Comparison of ENCODE assay signal across 3 cellular contexts in the genomic region with DNA sequence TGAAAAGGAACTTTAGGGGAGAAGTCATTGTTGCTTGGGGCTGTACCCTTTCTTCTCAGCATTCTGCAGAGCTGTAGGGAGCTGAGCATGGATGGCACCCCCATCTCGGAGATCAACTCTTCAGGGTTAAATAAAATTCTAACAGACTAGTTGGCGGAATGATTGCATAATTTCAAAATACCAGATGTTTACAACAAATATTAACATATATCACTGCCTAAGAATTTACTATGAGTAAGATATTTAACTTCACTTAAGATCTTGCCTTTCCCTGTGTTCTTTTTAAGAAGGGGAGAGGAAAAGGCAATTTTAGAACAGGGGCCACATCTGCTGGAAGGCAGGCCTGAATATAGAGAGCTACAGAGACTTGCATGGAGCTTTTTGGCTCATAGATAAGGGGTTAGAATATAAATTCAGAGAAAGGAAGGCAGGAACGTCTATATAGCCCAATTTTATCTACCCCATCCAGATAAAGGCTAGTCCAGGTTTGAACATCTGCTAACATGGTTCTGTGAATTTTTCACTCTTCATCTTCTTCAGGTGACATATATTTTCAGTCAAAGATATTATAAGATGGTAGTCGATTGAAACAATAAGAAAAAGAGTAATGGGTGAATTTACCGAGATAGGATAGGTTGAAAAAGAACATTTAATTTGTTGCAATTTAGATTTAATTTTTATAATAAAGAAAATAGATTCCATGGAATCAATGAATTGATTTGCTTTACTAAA.
TF ChIP-seq lines count a peak whose summit lies in the region.

A gene with protein sequence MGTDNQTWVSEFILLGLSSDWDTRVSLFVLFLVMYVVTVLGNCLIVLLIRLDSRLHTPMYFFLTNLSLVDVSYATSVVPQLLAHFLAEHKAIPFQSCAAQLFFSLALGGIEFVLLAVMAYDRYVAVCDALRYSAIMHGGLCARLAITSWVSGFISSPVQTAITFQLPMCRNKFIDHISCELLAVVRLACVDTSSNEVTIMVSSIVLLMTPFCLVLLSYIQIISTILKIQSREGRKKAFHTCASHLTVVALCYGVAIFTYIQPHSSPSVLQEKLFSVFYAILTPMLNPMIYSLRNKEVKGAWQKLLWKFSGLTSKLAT (plus strand): TSS at position 682 of the 732 bp plus-strand sequence. CDS start 5,127 bp downstream, outside the sequence.

TF ChIP-seq in HCT116, 20 proteins besides CTCF, POLR2A, EP300 and RAD21:
- no peak for TF ChIP-seq SRF (IDR thresholded peaks at IDR 0.05; ENCODE audit: low read depth)
- no peak for TF ChIP-seq POLR2AphosphoS5 (IDR thresholded peaks at IDR 0.05; ENCODE audit: low read depth, low read length)
- TF ChIP-seq, protein P1, sequence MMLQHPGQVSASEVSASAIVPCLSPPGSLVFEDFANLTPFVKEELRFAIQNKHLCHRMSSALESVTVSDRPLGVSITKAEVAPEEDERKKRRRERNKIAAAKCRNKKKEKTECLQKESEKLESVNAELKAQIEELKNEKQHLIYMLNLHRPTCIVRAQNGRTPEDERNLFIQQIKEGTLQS (IDR thresholded peaks at IDR 0.05), result no peak
- TF ChIP-seq, protein P2, sequence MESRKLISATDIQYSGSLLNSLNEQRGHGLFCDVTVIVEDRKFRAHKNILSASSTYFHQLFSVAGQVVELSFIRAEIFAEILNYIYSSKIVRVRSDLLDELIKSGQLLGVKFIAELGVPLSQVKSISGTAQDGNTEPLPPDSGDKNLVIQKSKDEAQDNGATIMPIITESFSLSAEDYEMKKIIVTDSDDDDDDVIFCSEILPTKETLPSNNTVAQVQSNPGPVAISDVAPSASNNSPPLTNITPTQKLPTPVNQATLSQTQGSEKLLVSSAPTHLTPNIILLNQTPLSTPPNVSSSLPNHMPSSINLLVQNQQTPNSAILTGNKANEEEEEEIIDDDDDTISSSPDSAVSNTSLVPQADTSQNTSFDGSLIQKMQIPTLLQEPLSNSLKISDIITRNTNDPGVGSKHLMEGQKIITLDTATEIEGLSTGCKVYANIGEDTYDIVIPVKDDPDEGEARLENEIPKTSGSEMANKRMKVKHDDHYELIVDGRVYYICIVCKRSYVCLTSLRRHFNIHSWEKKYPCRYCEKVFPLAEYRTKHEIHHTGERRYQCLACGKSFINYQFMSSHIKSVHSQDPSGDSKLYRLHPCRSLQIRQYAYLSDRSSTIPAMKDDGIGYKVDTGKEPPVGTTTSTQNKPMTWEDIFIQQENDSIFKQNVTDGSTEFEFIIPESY (IDR thresholded peaks at IDR 0.05; ENCODE audit: extremely low read depth, insufficient replicate concordance, low read length), result no peak
- TF ChIP-seq FOSL1 (IDR thresholded peaks at IDR 0.05; ENCODE audit: low read depth), result no peak
- TF ChIP-seq ELF1 (IDR thresholded peaks at IDR 0.05; ENCODE audit: borderline replicate concordance, low read depth), result no peak
- TF ChIP-seq SP1 (IDR thresholded peaks at IDR 0.05; ENCODE audit: low read depth), result no peak
- TF ChIP-seq, protein P3, sequence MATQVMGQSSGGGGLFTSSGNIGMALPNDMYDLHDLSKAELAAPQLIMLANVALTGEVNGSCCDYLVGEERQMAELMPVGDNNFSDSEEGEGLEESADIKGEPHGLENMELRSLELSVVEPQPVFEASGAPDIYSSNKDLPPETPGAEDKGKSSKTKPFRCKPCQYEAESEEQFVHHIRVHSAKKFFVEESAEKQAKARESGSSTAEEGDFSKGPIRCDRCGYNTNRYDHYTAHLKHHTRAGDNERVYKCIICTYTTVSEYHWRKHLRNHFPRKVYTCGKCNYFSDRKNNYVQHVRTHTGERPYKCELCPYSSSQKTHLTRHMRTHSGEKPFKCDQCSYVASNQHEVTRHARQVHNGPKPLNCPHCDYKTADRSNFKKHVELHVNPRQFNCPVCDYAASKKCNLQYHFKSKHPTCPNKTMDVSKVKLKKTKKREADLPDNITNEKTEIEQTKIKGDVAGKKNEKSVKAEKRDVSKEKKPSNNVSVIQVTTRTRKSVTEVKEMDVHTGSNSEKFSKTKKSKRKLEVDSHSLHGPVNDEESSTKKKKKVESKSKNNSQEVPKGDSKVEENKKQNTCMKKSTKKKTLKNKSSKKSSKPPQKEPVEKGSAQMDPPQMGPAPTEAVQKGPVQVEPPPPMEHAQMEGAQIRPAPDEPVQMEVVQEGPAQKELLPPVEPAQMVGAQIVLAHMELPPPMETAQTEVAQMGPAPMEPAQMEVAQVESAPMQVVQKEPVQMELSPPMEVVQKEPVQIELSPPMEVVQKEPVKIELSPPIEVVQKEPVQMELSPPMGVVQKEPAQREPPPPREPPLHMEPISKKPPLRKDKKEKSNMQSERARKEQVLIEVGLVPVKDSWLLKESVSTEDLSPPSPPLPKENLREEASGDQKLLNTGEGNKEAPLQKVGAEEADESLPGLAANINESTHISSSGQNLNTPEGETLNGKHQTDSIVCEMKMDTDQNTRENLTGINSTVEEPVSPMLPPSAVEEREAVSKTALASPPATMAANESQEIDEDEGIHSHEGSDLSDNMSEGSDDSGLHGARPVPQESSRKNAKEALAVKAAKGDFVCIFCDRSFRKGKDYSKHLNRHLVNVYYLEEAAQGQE (IDR thresholded peaks at IDR 0.05; ENCODE audit: low read depth), result no peak

TF ChIP-seq in HEK293T, 16 proteins besides CTCF, POLR2A, EP300 and RAD21:
- TF ChIP-seq L3MBTL2 (conservative IDR thresholded peaks at IDR 0.05), result no peak
- TF ChIP-seq BHLHE40 (IDR thresholded peaks at IDR 0.05; ENCODE audit: borderline replicate concordance), result no peak
- no peak for TF ChIP-seq CTBP1 (IDR thresholded peaks at IDR 0.05; ENCODE audit: borderline replicate concordance)
- no peak for TF ChIP-seq TARDBP (IDR thresholded peaks at IDR 0.05)
- no peak for TF ChIP-seq FOXA1 (IDR thresholded peaks at IDR 0.05)
- TF ChIP-seq SP1 (IDR thresholded peaks at IDR 0.05), result no peak
- no peak for TF ChIP-seq SUZ12 (IDR thresholded peaks at IDR 0.05)
- no peak for TF ChIP-seq LEF1 (IDR thresholded peaks at IDR 0.05; ENCODE audit: borderline replicate concordance)
- TF ChIP-seq FOXM1 (IDR thresholded peaks at IDR 0.05; ENCODE audit: borderline replicate concordance), result no peak
- TF ChIP-seq HDGF (IDR thresholded peaks at IDR 0.05; ENCODE audit: borderline replicate concordance), result no peak
- TF ChIP-seq, protein P4, sequence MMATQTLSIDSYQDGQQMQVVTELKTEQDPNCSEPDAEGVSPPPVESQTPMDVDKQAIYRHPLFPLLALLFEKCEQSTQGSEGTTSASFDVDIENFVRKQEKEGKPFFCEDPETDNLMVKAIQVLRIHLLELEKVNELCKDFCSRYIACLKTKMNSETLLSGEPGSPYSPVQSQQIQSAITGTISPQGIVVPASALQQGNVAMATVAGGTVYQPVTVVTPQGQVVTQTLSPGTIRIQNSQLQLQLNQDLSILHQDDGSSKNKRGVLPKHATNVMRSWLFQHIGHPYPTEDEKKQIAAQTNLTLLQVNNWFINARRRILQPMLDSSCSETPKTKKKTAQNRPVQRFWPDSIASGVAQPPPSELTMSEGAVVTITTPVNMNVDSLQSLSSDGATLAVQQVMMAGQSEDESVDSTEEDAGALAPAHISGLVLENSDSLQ (IDR thresholded peaks at IDR 0.05), result no peak
- TF ChIP-seq ZNF384 (IDR thresholded peaks at IDR 0.05), result no peak
- TF ChIP-seq ELF4 (IDR thresholded peaks at IDR 0.05), result no peak
- no peak for TF ChIP-seq FOXK2 (IDR thresholded peaks at IDR 0.05)
- TF ChIP-seq ARNT (IDR thresholded peaks at IDR 0.05), result no peak
- TF ChIP-seq NFRKB (IDR thresholded peaks at IDR 0.05), result no peak
TF ChIP-seq in HEK293T: peak in this region for 0.

TF ChIP-seq in HepG2, 621 proteins besides CTCF, POLR2A, EP300 and RAD21:
- TF ChIP-seq SP140L (CRISPR knock-in tag; IDR thresholded peaks at IDR 0.05; ENCODE audit: borderline replicate concordance) (no peak), SOX13 (IDR thresholded peaks at IDR 0.05) (no peak), SOX13 (CRISPR knock-in tag; conservative IDR thresholded peaks at IDR 0.05 in 1 of 2, IDR thresholded peaks at IDR 0.05 in 1 of 2) (no peak), HOXA9 (CRISPR knock-in tag; IDR thresholded peaks at IDR 0.05; ENCODE audit: borderline replicate concordance) (no peak), POLR2AphosphoS5 (IDR thresholded peaks at IDR 0.05; ENCODE audit: low read depth, low read length) (no peak), ZNF33B (CRISPR knock-in tag; IDR thresholded peaks at IDR 0.05) (no peak), PAF1 (CRISPR knock-in tag; IDR thresholded peaks at IDR 0.05) (no peak), ZNF589 (CRISPR knock-in tag; conservative IDR thresholded peaks at IDR 0.05) (no peak), RFX1 (IDR thresholded peaks at IDR 0.05) (no peak), ZNF282 (IDR thresholded peaks at IDR 0.05; ENCODE audit: partially characterized antibody) (no peak), ZNF75D (CRISPR knock-in tag; IDR thresholded peaks at IDR 0.05; ENCODE audit: borderline replicate concordance) (no peak), ATF7 (IDR thresholded peaks at IDR 0.05) (no peak), ATF7 (CRISPR knock-in tag; IDR thresholded peaks at IDR 0.05) (no peak), ZNF343 (CRISPR knock-in tag; IDR thresholded peaks at IDR 0.05) (no peak), MYNN (CRISPR knock-in tag; IDR thresholded peaks at IDR 0.05; ENCODE audit: low read depth) (no peak), PHF20 (CRISPR knock-in tag; IDR thresholded peaks at IDR 0.05) (no peak), TP53 (CRISPR knock-in tag; conservative IDR thresholded peaks at IDR 0.05) (no peak)
- TF ChIP-seq, protein P5, sequence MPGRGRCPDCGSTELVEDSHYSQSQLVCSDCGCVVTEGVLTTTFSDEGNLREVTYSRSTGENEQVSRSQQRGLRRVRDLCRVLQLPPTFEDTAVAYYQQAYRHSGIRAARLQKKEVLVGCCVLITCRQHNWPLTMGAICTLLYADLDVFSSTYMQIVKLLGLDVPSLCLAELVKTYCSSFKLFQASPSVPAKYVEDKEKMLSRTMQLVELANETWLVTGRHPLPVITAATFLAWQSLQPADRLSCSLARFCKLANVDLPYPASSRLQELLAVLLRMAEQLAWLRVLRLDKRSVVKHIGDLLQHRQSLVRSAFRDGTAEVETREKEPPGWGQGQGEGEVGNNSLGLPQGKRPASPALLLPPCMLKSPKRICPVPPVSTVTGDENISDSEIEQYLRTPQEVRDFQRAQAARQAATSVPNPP (CRISPR knock-in tag; IDR thresholded peaks at IDR 0.05), result no peak
- TF ChIP-seq, protein P6, sequence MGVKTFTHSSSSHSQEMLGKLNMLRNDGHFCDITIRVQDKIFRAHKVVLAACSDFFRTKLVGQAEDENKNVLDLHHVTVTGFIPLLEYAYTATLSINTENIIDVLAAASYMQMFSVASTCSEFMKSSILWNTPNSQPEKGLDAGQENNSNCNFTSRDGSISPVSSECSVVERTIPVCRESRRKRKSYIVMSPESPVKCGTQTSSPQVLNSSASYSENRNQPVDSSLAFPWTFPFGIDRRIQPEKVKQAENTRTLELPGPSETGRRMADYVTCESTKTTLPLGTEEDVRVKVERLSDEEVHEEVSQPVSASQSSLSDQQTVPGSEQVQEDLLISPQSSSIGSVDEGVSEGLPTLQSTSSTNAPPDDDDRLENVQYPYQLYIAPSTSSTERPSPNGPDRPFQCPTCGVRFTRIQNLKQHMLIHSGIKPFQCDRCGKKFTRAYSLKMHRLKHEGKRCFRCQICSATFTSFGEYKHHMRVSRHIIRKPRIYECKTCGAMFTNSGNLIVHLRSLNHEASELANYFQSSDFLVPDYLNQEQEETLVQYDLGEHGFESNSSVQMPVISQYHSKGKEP (CRISPR knock-in tag; IDR thresholded peaks at IDR 0.05), result no peak
- TF ChIP-seq, protein P7, sequence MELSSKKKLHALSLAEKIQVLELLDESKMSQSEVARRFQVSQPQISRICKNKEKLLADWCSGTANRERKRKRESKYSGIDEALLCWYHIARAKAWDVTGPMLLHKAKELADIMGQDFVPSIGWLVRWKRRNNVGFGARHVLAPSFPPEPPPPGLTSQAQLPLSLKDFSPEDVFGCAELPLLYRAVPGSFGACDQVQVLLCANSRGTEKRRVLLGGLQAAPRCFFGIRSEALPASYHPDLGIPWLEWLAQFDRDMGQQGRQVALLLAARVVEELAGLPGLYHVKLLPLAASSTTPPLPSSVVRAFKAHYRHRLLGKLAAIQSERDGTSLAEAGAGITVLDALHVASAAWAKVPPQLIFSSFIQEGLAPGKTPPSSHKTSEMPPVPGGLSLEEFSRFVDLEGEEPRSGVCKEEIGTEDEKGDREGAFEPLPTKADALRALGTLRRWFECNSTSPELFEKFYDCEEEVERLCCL (CRISPR knock-in tag; IDR thresholded peaks at IDR 0.05; ENCODE audit: borderline replicate concordance), result no peak
